8 cellular contexts compared by ENCODE assay signal in the genomic region with DNA sequence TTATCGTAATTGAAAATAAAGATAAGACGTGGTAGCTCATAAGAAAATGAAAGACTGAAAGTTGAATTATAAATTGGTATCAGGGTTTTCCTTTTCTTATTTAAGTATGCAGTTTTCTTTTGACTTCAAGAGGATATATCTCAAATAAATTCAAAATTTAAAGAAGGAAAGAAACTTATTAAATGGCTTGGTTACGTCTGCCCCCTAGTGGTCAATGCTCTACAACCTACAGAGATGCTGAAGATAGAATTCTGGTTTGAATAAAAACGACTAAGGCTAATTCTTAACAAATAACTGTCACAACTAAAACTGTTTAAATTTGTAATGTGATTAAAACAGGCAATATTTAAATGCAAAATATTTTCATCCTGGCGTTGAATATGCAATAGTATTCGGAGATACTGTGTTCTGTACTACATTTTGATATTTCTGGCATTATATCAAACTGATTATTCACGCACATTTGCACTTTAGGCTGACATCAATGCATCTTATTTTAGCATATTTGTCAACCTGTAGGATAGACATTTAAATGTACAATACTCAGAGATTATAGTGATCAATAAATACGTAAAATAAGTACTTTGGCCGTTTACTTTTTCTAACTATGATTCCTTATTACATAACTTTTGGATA. TPM values are rescaled to one million over a fixed set of nuclear protein-coding genes. Genes with fewer than 3 reads are reported as not detected.
A peak's percentile ranks its signal among the peaks of the same experiment; 100 is the strongest.
DNase-seq lines count a peak whose midpoint lies in the region; ATAC-seq, FAIRE-seq and TF ChIP-seq lines count a peak whose summit lies in the region.

No MANE protein-coding gene starts in this region.

- H3K9me3 Mint-ChIP-seq in H9 (no peaks in the 10 kb centered on the region; a peak in 1 of 5 replicates), progenitor cell of endocrine pancreas (ENCODE audit: low read depth) (no peaks in the 10 kb centered on the region)
- no peaks in the 10 kb centered on the region for H3K9me3 Mint-ChIP-seq in activated T-cell treated with anti-CD3 and anti-CD28 coated beads, Interleukin-2, amount 50 U/mL, for 72 hours

- no peak overlapping the region for H2AFZ ChIP-seq in H9 (ENCODE audit: low read length)

- H3K36me3 Mint-ChIP-seq in H9 (ENCODE audit: insufficient read depth in 1 of 3, low read depth in 3 of 3) (no peaks in the 10 kb centered on the region), progenitor cell of endocrine pancreas (ENCODE audit: insufficient read depth) (no peaks in the 10 kb centered on the region)
- no peaks in the 10 kb centered on the region for H3K36me3 Mint-ChIP-seq in activated T-cell treated with anti-CD3 and anti-CD28 coated beads, Interleukin-2, amount 50 U/mL, for 72 hours (ENCODE audit: insufficient read depth in 2 of 2)

- no peaks in the 10 kb centered on the region for H3K4me1 ChIP-seq in H9 (ENCODE audit: insufficient read depth, low read length)

- H3K27ac Mint-ChIP-seq in H9 = no peak overlapping the region
- H3K27ac Mint-ChIP-seq in activated T-cell treated with anti-CD3 and anti-CD28 coated beads, Interleukin-2, amount 50 U/mL, for 72 hours = peak overlapping the region; percentile 30
- H3K27ac Mint-ChIP-seq in progenitor cell of endocrine pancreas = no peak overlapping the region

- TF ChIP-seq CTCF in D721Med (IDR thresholded peaks at IDR 0.05; ENCODE audit: insufficient read depth, missing control alignments) (peak; percentile 87), H9 (conservative IDR thresholded peaks at IDR 0.05) (peak; percentile 89), progenitor cell of endocrine pancreas (IDR thresholded peaks at IDR 0.05; ENCODE audit: unreplicated experiment) (peak; percentile 97)

- no peaks in the 10 kb centered on the region for H3K79me1 ChIP-seq in H9 (ENCODE audit: insufficient read depth, low read depth, low read length, poor library complexity, severe bottlenecking)

- no peak overlapping the region for H4K91ac ChIP-seq in H9 (ENCODE audit: insufficient read length, low read depth, low read length)

- H3K79me2 ChIP-seq in H9 (ENCODE audit: insufficient read depth, low read length) = no peaks in the 10 kb centered on the region

- no peak overlapping the region for H2BK15ac ChIP-seq in H9 (ENCODE audit: low read depth, low read length)

- peak in 1 of 2 donors; percentile 30 for ATAC-seq in activated T-cell treated with anti-CD3 and anti-CD28 coated beads, Interleukin-2, amount 50 U/mL, for 72 hours (replicated peaks in 1 of 2)
- ATAC-seq in GM21717 (IDR thresholded peaks at IDR 0.05; ENCODE audit: unreplicated experiment) (no peak), HG03108 (IDR thresholded peaks at IDR 0.05; ENCODE audit: unreplicated experiment) (no peak)

- no peak overlapping the region for H3K4me3 Mint-ChIP-seq in H9
- no peak overlapping the region for H3K4me3 Mint-ChIP-seq in activated T-cell treated with anti-CD3 and anti-CD28 coated beads, Interleukin-2, amount 50 U/mL, for 72 hours
- H3K4me3 Mint-ChIP-seq in progenitor cell of endocrine pancreas (ENCODE audit: low read depth) = no peak overlapping the region

- H3K4ac ChIP-seq in H9 (ENCODE audit: low read depth, low read length) = no peak overlapping the region

- WGBS in H9 (ENCODE audit: extremely low coverage, insufficient read length, low lambda C conversion rate) = 100% methylated on average over 2 of the region's 9 CpGs

- H3K27ac ChIP-seq in H9 (ENCODE audit: insufficient read length, low read depth, low read length) = no peak overlapping the region

- H3K4me1 Mint-ChIP-seq in H9 (no peaks in the 10 kb centered on the region), progenitor cell of endocrine pancreas (ENCODE audit: low read depth) (no peaks in the 10 kb centered on the region)
- peaks cover 15% of the 10 kb centered on the region for H3K4me1 Mint-ChIP-seq in activated T-cell treated with anti-CD3 and anti-CD28 coated beads, Interleukin-2, amount 50 U/mL, for 72 hours (ENCODE audit: low read depth)

- H2BK120ac ChIP-seq in H9 (ENCODE audit: low read depth, low read length, poor library complexity, severe bottlenecking) = no peak overlapping the region

- no peak overlapping the region for H3K56ac ChIP-seq in H9 (ENCODE audit: insufficient read length, low read depth, low read length)

- H2AK5ac ChIP-seq in H9 (ENCODE audit: insufficient read length, low read length) = no peak overlapping the region

- H2BK20ac ChIP-seq in H9 (ENCODE audit: low read depth, low read length, poor library complexity, severe bottlenecking) = no peak overlapping the region

- H3K23me2 ChIP-seq in H9 (ENCODE audit: insufficient read length, low read depth, low read length, poor library complexity, severe bottlenecking) = no peaks in the 10 kb centered on the region

- H3K27me3 Mint-ChIP-seq in H9 (ENCODE audit: low read depth) = peaks cover 9% of the 10 kb centered on the region; the same call in 1 of the 2 replicates
- H3K27me3 Mint-ChIP-seq in activated T-cell treated with anti-CD3 and anti-CD28 coated beads, Interleukin-2, amount 50 U/mL, for 72 hours (ENCODE audit: low read depth) = no peaks in the 10 kb centered on the region
- H3K27me3 Mint-ChIP-seq in progenitor cell of endocrine pancreas = peaks cover 8% of the 10 kb centered on the region

- no peak overlapping the region for H3K9ac ChIP-seq in H9 (ENCODE audit: extremely low read depth, insufficient read length, low read length)

- H3K14ac ChIP-seq in H9 (ENCODE audit: insufficient read depth, low read length) = no peak overlapping the region

- H3K4me2 ChIP-seq in H9 (ENCODE audit: insufficient read depth, insufficient read length, low read length) = no peak overlapping the region

- H2BK12ac ChIP-seq in H9 (ENCODE audit: insufficient read length, low read depth, low read length) = no peak overlapping the region

- H4K5ac ChIP-seq in H9 (ENCODE audit: insufficient read length, low read depth, low read length) = no peak overlapping the region

- no peak overlapping the region for H3T11ph ChIP-seq in H9 (ENCODE audit: low read length)

- H2BK5ac ChIP-seq in H9 (ENCODE audit: insufficient read length, low read length) = no peak overlapping the region

- no peak overlapping the region for H3K18ac ChIP-seq in H9 (ENCODE audit: insufficient read length, low read depth, low read length)

- no peaks in the 10 kb centered on the region for H4K20me1 ChIP-seq in H9 (ENCODE audit: control insufficient read depth, insufficient read depth, insufficient read length)

- H3K9me3 ChIP-seq in H9 (ENCODE audit: control insufficient read depth, low read depth, low read length) = no peaks in the 10 kb centered on the region

- DNase-seq in D721Med (ENCODE audit: insufficient read length, low spot score) (no peak), H9 (no peak), NCI-H526 treated with DMSO at 0.1 percent for 48 hours (lab: John Stamatoyannopoulos, UW) (peak; percentile 9), foreskin melanocyte (peak; percentile 60), progenitor cell of endocrine pancreas (ENCODE audit: low spot score, unreplicated experiment) (peak; percentile 20)
- peak; percentile 49 to 64 for DNase-seq in activated T-cell treated with anti-CD3 and anti-CD28 coated beads, Interleukin-2, amount 50 U/mL, for 72 hours

- H3K27me3 ChIP-seq in H9 (ENCODE audit: insufficient read depth, low read length) = no peaks in the 10 kb centered on the region

- no peak overlapping the region for H3K23ac ChIP-seq in H9 (ENCODE audit: insufficient read length, low read depth, low read length)

- no peak overlapping the region for H4K8ac ChIP-seq in H9 (replicated peaks; ENCODE audit: insufficient read length, low read depth, low read length)

- FAIRE-seq in D721Med (lab: Jason Lieb, UNC) = peak; percentile 29

RNA-seq across cellular contexts. Expression of gene IFI44, which starts 26.8 kb away (rescaled TPM):
- total RNA-seq in H9 (2021) (not detected in 2 replicates), progenitor cell of endocrine pancreas (not detected in 2 replicates)
- 10 to 100 TPM; 25.9 to 77.5 TPM for total RNA-seq in activated T-cell treated with anti-CD3 and anti-CD28 coated beads, Interleukin-2, amount 50 U/mL, for 72 hours

RNA-seq across cellular contexts. Expression of gene IFI44L, which starts 56.2 kb away (rescaled TPM):
- not detected in 2 replicates for total RNA-seq in H9 (2021)
- total RNA-seq in activated T-cell treated with anti-CD3 and anti-CD28 coated beads, Interleukin-2, amount 50 U/mL, for 72 hours = 10 to 100 TPM; 21.4 to 62.5 TPM
- total RNA-seq in progenitor cell of endocrine pancreas = not detected in 2 replicates

Comparison
In these comparisons a context has a peak if more than half of its experiments do, and no peak if none do; other contexts are left out.
1. DNase-seq: peak in NCI-H526 treated with DMSO at 0.1 percent for 48 hours (single experiment), activated T-cell treated with anti-CD3 and anti-CD28 coated beads, Interleukin-2, amount 50 U/mL, for 72 hours (2 of 2), foreskin melanocyte (single experiment) and progenitor cell of endocrine pancreas (single experiment); none in D721Med (single experiment) and H9 (single experiment).
2. RNA of gene IFI44, which starts 26.8 kb away (total RNA-seq): 25.9 to 77.5 TPM in activated T-cell treated with anti-CD3 and anti-CD28 coated beads, Interleukin-2, amount 50 U/mL, for 72 hours; not detected in H9 and not detected in progenitor cell of endocrine pancreas; every median in the first group is over 10 times any median in the second.
3. RNA of gene IFI44L, which starts 56.2 kb away (total RNA-seq): 21.4 to 62.5 TPM in activated T-cell treated with anti-CD3 and anti-CD28 coated beads, Interleukin-2, amount 50 U/mL, for 72 hours; not detected in progenitor cell of endocrine pancreas and not detected in H9; every median in the first group is over 10 times any median in the second.
4. Peak in every context shown above with its lines, with median percentiles within 50 percentile points of each other: CTCF ChIP-seq.